1 cellular context compared by ENCODE assay signal in genomic region chr5:57695179-57695578, GRCh38.
A peak's percentile ranks its signal among the peaks of the same experiment; 100 is the strongest.
TF ChIP-seq lines count a peak whose summit lies in the region.

No MANE protein-coding gene starts in this region.

TF ChIP-seq in HepG2, 621 proteins besides CTCF, POLR2A, EP300 and RAD21 (continued from another document and continues in another):
- TF ChIP-seq, protein P1, sequence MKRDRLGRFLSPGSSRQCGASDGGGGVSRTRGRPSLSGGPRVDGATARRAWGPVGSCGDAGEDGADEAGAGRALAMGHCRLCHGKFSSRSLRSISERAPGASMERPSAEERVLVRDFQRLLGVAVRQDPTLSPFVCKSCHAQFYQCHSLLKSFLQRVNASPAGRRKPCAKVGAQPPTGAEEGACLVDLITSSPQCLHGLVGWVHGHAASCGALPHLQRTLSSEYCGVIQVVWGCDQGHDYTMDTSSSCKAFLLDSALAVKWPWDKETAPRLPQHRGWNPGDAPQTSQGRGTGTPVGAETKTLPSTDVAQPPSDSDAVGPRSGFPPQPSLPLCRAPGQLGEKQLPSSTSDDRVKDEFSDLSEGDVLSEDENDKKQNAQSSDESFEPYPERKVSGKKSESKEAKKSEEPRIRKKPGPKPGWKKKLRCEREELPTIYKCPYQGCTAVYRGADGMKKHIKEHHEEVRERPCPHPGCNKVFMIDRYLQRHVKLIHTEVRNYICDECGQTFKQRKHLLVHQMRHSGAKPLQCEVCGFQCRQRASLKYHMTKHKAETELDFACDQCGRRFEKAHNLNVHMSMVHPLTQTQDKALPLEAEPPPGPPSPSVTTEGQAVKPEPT (CRISPR knock-in tag; IDR thresholded peaks at IDR 0.05; ENCODE audit: low read depth), result no peak
- no peak for TF ChIP-seq SNRNP70 (IDR thresholded peaks at IDR 0.05; ENCODE audit: low read depth, low read length)
- TF ChIP-seq SRSF9 (IDR thresholded peaks at IDR 0.05; ENCODE audit: borderline replicate concordance, insufficient read depth, low read depth, low read length, poor library complexity, severe bottlenecking), result no peak
- no peak for TF ChIP-seq ZNF510 (CRISPR knock-in tag; IDR thresholded peaks at IDR 0.05; ENCODE audit: low read depth)
- TF ChIP-seq, protein P2, sequence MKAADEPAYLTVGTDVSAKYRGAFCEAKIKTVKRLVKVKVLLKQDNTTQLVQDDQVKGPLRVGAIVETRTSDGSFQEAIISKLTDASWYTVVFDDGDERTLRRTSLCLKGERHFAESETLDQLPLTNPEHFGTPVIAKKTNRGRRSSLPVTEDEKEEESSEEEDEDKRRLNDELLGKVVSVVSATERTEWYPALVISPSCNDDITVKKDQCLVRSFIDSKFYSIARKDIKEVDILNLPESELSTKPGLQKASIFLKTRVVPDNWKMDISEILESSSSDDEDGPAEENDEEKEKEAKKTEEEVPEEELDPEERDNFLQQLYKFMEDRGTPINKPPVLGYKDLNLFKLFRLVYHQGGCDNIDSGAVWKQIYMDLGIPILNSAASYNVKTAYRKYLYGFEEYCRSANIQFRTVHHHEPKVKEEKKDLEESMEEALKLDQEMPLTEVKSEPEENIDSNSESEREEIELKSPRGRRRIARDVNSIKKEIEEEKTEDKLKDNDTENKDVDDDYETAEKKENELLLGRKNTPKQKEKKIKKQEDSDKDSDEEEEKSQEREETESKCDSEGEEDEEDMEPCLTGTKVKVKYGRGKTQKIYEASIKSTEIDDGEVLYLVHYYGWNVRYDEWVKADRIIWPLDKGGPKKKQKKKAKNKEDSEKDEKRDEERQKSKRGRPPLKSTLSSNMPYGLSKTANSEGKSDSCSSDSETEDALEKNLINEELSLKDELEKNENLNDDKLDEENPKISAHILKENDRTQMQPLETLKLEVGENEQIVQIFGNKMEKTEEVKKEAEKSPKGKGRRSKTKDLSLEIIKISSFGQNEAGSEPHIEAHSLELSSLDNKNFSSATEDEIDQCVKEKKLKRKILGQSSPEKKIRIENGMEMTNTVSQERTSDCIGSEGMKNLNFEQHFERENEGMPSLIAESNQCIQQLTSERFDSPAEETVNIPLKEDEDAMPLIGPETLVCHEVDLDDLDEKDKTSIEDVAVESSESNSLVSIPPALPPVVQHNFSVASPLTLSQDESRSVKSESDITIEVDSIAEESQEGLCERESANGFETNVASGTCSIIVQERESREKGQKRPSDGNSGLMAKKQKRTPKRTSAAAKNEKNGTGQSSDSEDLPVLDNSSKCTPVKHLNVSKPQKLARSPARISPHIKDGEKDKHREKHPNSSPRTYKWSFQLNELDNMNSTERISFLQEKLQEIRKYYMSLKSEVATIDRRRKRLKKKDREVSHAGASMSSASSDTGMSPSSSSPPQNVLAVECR (CRISPR knock-in tag; IDR thresholded peaks at IDR 0.05; ENCODE audit: borderline replicate concordance), result no peak
- no peak for TF ChIP-seq KDM5A (IDR thresholded peaks at IDR 0.05; ENCODE audit: borderline replicate concordance, low read length)
- TF ChIP-seq, protein P3, sequence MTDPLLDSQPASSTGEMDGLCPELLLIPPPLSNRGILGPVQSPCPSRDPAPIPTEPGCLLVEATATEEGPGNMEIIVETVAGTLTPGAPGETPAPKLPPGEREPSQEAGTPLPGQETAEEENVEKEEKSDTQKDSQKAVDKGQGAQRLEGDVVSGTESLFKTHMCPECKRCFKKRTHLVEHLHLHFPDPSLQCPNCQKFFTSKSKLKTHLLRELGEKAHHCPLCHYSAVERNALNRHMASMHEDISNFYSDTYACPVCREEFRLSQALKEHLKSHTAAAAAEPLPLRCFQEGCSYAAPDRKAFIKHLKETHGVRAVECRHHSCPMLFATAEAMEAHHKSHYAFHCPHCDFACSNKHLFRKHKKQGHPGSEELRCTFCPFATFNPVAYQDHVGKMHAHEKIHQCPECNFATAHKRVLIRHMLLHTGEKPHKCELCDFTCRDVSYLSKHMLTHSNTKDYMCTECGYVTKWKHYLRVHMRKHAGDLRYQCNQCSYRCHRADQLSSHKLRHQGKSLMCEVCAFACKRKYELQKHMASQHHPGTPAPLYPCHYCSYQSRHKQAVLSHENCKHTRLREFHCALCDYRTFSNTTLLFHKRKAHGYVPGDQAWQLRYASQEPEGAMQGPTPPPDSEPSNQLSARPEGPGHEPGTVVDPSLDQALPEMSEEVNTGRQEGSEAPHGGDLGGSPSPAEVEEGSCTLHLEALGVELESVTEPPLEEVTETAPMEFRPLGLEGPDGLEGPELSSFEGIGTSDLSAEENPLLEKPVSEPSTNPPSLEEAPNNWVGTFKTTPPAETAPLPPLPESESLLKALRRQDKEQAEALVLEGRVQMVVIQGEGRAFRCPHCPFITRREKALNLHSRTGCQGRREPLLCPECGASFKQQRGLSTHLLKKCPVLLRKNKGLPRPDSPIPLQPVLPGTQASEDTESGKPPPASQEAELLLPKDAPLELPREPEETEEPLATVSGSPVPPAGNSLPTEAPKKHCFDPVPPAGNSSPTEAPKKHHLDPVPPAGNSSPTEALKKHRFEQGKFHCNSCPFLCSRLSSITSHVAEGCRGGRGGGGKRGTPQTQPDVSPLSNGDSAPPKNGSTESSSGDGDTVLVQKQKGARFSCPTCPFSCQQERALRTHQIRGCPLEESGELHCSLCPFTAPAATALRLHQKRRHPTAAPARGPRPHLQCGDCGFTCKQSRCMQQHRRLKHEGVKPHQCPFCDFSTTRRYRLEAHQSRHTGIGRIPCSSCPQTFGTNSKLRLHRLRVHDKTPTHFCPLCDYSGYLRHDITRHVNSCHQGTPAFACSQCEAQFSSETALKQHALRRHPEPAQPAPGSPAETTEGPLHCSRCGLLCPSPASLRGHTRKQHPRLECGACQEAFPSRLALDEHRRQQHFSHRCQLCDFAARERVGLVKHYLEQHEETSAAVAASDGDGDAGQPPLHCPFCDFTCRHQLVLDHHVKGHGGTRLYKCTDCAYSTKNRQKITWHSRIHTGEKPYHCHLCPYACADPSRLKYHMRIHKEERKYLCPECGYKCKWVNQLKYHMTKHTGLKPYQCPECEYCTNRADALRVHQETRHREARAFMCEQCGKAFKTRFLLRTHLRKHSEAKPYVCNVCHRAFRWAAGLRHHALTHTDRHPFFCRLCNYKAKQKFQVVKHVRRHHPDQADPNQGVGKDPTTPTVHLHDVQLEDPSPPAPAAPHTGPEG (CRISPR knock-in tag; IDR thresholded peaks at IDR 0.05), result no peak
- TF ChIP-seq SMYD3 (CRISPR knock-in tag; IDR thresholded peaks at IDR 0.05), result no peak
- TF ChIP-seq MYC (CRISPR knock-in tag; IDR thresholded peaks at IDR 0.05; ENCODE audit: borderline replicate concordance), result no peak
- no peak for TF ChIP-seq TFDP2 (CRISPR knock-in tag; IDR thresholded peaks at IDR 0.05)
- TF ChIP-seq ZNF12 (CRISPR knock-in tag; IDR thresholded peaks at IDR 0.05), result peak; percentile 57; the same call in 1 of the 2 replicates
- no peak for TF ChIP-seq ZNF841 (CRISPR knock-in tag; IDR thresholded peaks at IDR 0.05; ENCODE audit: borderline replicate concordance)
- no peak for TF ChIP-seq MATR3 (CRISPR knock-in tag; IDR thresholded peaks at IDR 0.05)
- TF ChIP-seq, protein P4, sequence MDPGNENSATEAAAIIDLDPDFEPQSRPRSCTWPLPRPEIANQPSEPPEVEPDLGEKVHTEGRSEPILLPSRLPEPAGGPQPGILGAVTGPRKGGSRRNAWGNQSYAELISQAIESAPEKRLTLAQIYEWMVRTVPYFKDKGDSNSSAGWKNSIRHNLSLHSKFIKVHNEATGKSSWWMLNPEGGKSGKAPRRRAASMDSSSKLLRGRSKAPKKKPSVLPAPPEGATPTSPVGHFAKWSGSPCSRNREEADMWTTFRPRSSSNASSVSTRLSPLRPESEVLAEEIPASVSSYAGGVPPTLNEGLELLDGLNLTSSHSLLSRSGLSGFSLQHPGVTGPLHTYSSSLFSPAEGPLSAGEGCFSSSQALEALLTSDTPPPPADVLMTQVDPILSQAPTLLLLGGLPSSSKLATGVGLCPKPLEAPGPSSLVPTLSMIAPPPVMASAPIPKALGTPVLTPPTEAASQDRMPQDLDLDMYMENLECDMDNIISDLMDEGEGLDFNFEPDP (CRISPR knock-in tag; conservative IDR thresholded peaks at IDR 0.05), result no peak
- TF ChIP-seq, protein P5, sequence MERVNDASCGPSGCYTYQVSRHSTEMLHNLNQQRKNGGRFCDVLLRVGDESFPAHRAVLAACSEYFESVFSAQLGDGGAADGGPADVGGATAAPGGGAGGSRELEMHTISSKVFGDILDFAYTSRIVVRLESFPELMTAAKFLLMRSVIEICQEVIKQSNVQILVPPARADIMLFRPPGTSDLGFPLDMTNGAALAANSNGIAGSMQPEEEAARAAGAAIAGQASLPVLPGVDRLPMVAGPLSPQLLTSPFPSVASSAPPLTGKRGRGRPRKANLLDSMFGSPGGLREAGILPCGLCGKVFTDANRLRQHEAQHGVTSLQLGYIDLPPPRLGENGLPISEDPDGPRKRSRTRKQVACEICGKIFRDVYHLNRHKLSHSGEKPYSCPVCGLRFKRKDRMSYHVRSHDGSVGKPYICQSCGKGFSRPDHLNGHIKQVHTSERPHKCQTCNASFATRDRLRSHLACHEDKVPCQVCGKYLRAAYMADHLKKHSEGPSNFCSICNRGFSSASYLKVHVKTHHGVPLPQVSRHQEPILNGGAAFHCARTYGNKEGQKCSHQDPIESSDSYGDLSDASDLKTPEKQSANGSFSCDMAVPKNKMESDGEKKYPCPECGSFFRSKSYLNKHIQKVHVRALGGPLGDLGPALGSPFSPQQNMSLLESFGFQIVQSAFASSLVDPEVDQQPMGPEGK (CRISPR knock-in tag; IDR thresholded peaks at IDR 0.05), result 0 out of 2 replicates have a peak, but pooled peaks have one; percentile 15
- no peak for TF ChIP-seq GFI1 (CRISPR knock-in tag; IDR thresholded peaks at IDR 0.05; ENCODE audit: borderline replicate concordance)
- TF ChIP-seq RCOR2 (CRISPR knock-in tag; IDR thresholded peaks at IDR 0.05), result no peak
- TF ChIP-seq MIXL1 (CRISPR knock-in tag; IDR thresholded peaks at IDR 0.05), result no peak
- TF ChIP-seq ZNF546 (CRISPR knock-in tag; conservative IDR thresholded peaks at IDR 0.05), result no peak
- no peak for TF ChIP-seq SSRP1 (CRISPR knock-in tag; IDR thresholded peaks at IDR 0.05)
- TF ChIP-seq ZMAT3 (CRISPR knock-in tag; conservative IDR thresholded peaks at IDR 0.05), result no peak
- peak; percentile 45; the same call in 1 of the 2 replicates for TF ChIP-seq GATAD1 (CRISPR knock-in tag; IDR thresholded peaks at IDR 0.05)
- TF ChIP-seq RAD51 (IDR thresholded peaks at IDR 0.05; ENCODE audit: borderline replicate concordance), result no peak
- TF ChIP-seq BORCS8-MEF2B (CRISPR knock-in tag; IDR thresholded peaks at IDR 0.05), result no peak
- peak; percentile 92 for TF ChIP-seq GATAD2A (CRISPR knock-in tag; IDR thresholded peaks at IDR 0.05)
- TF ChIP-seq SIN3A (IDR thresholded peaks at IDR 0.05; ENCODE audit: borderline replicate concordance, low read depth, low read length), result no peak
- no peak for TF ChIP-seq GLI4 (CRISPR knock-in tag; IDR thresholded peaks at IDR 0.05; ENCODE audit: borderline replicate concordance)
- TF ChIP-seq ZNF572 (CRISPR knock-in tag; IDR thresholded peaks at IDR 0.05), result no peak
- TF ChIP-seq ZNF292 (CRISPR knock-in tag; IDR thresholded peaks at IDR 0.05; ENCODE audit: borderline replicate concordance, low read depth), result peak; percentile 47; the same call in 1 of the 2 replicates
- no peak for TF ChIP-seq MEIS1 (CRISPR knock-in tag; IDR thresholded peaks at IDR 0.05; ENCODE audit: borderline replicate concordance)
- 0 out of 2 replicates have a peak, but pooled peaks have one; percentile 34 for TF ChIP-seq FOXP4 (CRISPR knock-in tag; IDR thresholded peaks at IDR 0.05)
- TF ChIP-seq KAT7 (CRISPR knock-in tag; IDR thresholded peaks at IDR 0.05; ENCODE audit: borderline replicate concordance), result no peak
- no peak for TF ChIP-seq PLRG1 (conservative IDR thresholded peaks at IDR 0.05)
- no peak for TF ChIP-seq ZNF205 (CRISPR knock-in tag; IDR thresholded peaks at IDR 0.05)
- TF ChIP-seq AFF4 (CRISPR knock-in tag; IDR thresholded peaks at IDR 0.05), result no peak
- no peak for TF ChIP-seq FOXA1 (IDR thresholded peaks at IDR 0.05)
- peak; percentile 58 for TF ChIP-seq FOXA1 (CRISPR knock-in tag; IDR thresholded peaks at IDR 0.05)
- no peak for TF ChIP-seq ZNF703 (CRISPR knock-in tag; IDR thresholded peaks at IDR 0.05; ENCODE audit: borderline replicate concordance)
- no peak for TF ChIP-seq ZNF547 (CRISPR knock-in tag; IDR thresholded peaks at IDR 0.05)
